9 cellular contexts compared by ENCODE assay signal in genomic region chr5:95644351-95645042, GRCh38. TPM values are rescaled to one million over a fixed set of nuclear protein-coding genes. Genes with fewer than 3 reads are reported as not detected.
DNase-seq lines count a peak whose midpoint lies in the region; ATAC-seq and TF ChIP-seq lines count a peak whose summit lies in the region.
"Had no signal": no experiment of that assay in that cellular context is flagged by ENCODE, and none has a peak within 500 bp of the region (broad histone marks: within the 10 kb centered on the region; RNA-seq: fewer than 3 reads in every experiment).

No MANE protein-coding gene starts in this region.

- H3K4me3 ChIP-seq in fibroblast of pulmonary artery (replicated peaks; ENCODE audit: low read depth, low read length): no peak overlapping the region

- DNase-seq in Caki2 (ENCODE audit: low read depth) (peak; percentile 59), NCI-H748 treated with DMSO at 0.1 percent for 48 hours (lab: John Stamatoyannopoulos, UW) (peak; percentile 49), activated T-cell treated with anti-CD3 and anti-CD28 coated beads for 24 hours (ENCODE audit: low read depth) (peak; percentile 44), fibroblast of pulmonary artery (ENCODE audit: low read depth) (peak; percentile 76), progenitor cell of endocrine pancreas (ENCODE audit: low spot score, unreplicated experiment) (no peak)
- no peak for DNase-seq in effector CD8-positive, alpha-beta T cell (lab: John Stamatoyannopoulos, UW)

- no peak overlapping the region for H3K4me3 Mint-ChIP-seq in progenitor cell of endocrine pancreas (ENCODE audit: low read depth)
- H3K4me3 Mint-ChIP-seq: stimulated activated naive CD8-positive, alpha-beta T cell treated with anti-CD3 and anti-CD28 coated beads, Interleukin-15, Interleukin-2, amounts not matched to agents 100 ng/mL and 50 ng/mL, for 24 hours had no signal

- in situ Hi-C loops in Caki2 (cut with HindIII; ENCODE audit: low pct_unique_long_range_greater_than_20kb, low sequenced_read_pairs): no loop called here

- H3K4me1 Mint-ChIP-seq in progenitor cell of endocrine pancreas (ENCODE audit: low read depth): peaks cover 3% of the 10 kb centered on the region

- H3K27me3 Mint-ChIP-seq in progenitor cell of endocrine pancreas: no peaks in the 10 kb centered on the region
- H3K27me3 Mint-ChIP-seq: stimulated activated naive CD8-positive, alpha-beta T cell treated with anti-CD3 and anti-CD28 coated beads, Interleukin-15, Interleukin-2, amounts not matched to agents 100 ng/mL and 50 ng/mL, for 24 hours had no signal

- no peak overlapping the region for H3K27ac Mint-ChIP-seq in progenitor cell of endocrine pancreas
- H3K27ac Mint-ChIP-seq: stimulated activated naive CD8-positive, alpha-beta T cell treated with anti-CD3 and anti-CD28 coated beads, Interleukin-15, Interleukin-2, amounts not matched to agents 100 ng/mL and 50 ng/mL, for 24 hours had no signal

- peak; percentile 86 for TF ChIP-seq CTCF in fibroblast of pulmonary artery (IDR thresholded peaks at IDR 0.05; ENCODE audit: low read length, missing control alignments)
- peak; percentile 72 for TF ChIP-seq CTCF in progenitor cell of endocrine pancreas (IDR thresholded peaks at IDR 0.05; ENCODE audit: unreplicated experiment)

- H3K9me3 Mint-ChIP-seq in progenitor cell of endocrine pancreas (ENCODE audit: low read depth): no peaks in the 10 kb centered on the region
- H3K9me3 Mint-ChIP-seq: stimulated activated naive CD8-positive, alpha-beta T cell treated with anti-CD3 and anti-CD28 coated beads, Interleukin-15, Interleukin-2, amounts not matched to agents 100 ng/mL and 50 ng/mL, for 24 hours had no signal

- H3K36me3 Mint-ChIP-seq in progenitor cell of endocrine pancreas (ENCODE audit: insufficient read depth): no peaks in the 10 kb centered on the region

- ATAC-seq in GM18909 (IDR thresholded peaks at IDR 0.05; ENCODE audit: poor library complexity, unreplicated experiment): peak; percentile 31
- peak; percentile 34 for ATAC-seq in HG03175 (IDR thresholded peaks at IDR 0.05; ENCODE audit: unreplicated experiment)

RNA-seq across cellular contexts. Expression of gene RFESD, which starts 2.1 kb away (rescaled TPM):
- total RNA-seq in Caki2 (2014; rRNA removed; shearing (Covaris generic); ENCODE audit: low replicate concordance): 0.55 and 1.1 TPM in 2 replicates
- total RNA-seq in progenitor cell of endocrine pancreas: 2.9 and 4.2 TPM in 2 replicates

RNA-seq across cellular contexts. Expression of gene GPR150, which starts 24.6 kb away (rescaled TPM):
- total RNA-seq in Caki2 (2014; rRNA removed; shearing (Covaris generic); ENCODE audit: low replicate concordance): 0.17 TPM in 1 of 2 replicates, not detected in the other
- not detected in 2 replicates for total RNA-seq in progenitor cell of endocrine pancreas

RNA-seq across cellular contexts. Expression of gene SPATA9, which starts 38.3 kb away (rescaled TPM):
- not detected in 2 replicates for total RNA-seq in Caki2 (2014; rRNA removed; shearing (Covaris generic); ENCODE audit: low replicate concordance)
- total RNA-seq in progenitor cell of endocrine pancreas: 0.82 TPM in 1 of 2 replicates, not detected in the other

Comparison
In these comparisons a context has a peak if more than half of its experiments do, and no peak if none do; other contexts are left out.
1. DNase-seq: peak in Caki2 (single experiment), NCI-H748 treated with DMSO at 0.1 percent for 48 hours (single experiment), activated T-cell treated with anti-CD3 and anti-CD28 coated beads for 24 hours (single experiment) and fibroblast of pulmonary artery (single experiment); none in progenitor cell of endocrine pancreas (single experiment) and effector CD8-positive, alpha-beta T cell (single experiment).